ENCODE assay signal across 17 cellular contexts in genomic region chr3:13145826-13146642, GRCh38.
"Had no signal": no experiment of that assay in that cellular context is flagged by ENCODE, and none has a peak within 500 bp of the region (broad histone marks: within the 10 kb centered on the region; RNA-seq: fewer than 3 reads in every experiment).

No MANE protein-coding gene starts in this region.

- H3K9me3 ChIP-seq: colonic mucosa, prostate gland had no signal

- DNase-seq: activated CD4-positive, alpha-beta memory T cell treated with anti-CD3 and anti-CD28 coated beads for 36 hours; activated CD8-positive, alpha-beta memory T cell treated with anti-CD3 and anti-CD28 coated beads, Interleukin-2, amount 10 ng/mL, durations not matched to agents 7 days and 5 days; activated effector memory CD4-positive, alpha-beta T cell treated with Interleukin-2 at 50 U/mL for 16 hours; activated T-cell treated with anti-CD3 and anti-CD28 coated beads, Interleukin-2, amount 50 U/mL, for 24 hours; amniotic stem cell; caudate nucleus; colonic mucosa; mesenchymal stem cell; nucleus accumbens; stimulated activated CD4-positive, alpha-beta T cell treated with anti-CD3 and anti-CD28 coated beads, Interleukin-4, amount 100 ng/mL, for 24 hours; stimulated activated naive CD4-positive, alpha-beta T cell; trophoblast cell had no signal

- H3K36me3 ChIP-seq: colonic mucosa, esophagus muscularis mucosa, prostate gland had no signal

- H3K4me3 ChIP-seq: colonic mucosa, esophagus muscularis mucosa, hepatocyte, prostate gland had no signal

- H3K4me1 ChIP-seq: colonic mucosa, prostate gland had no signal

- ATAC-seq: activated CD8-positive, alpha-beta memory T cell treated with anti-CD3 and anti-CD28 coated beads, Interleukin-2, amount 10 ng/mL, durations not matched to agents 7 days and 5 days; left ventricle myocardium superior; natural killer cell treated with Interleukin-12 subunit alpha and Interleukin-12 subunit beta and Interleukin-15 and Interleukin-18, amount 100 ng/mL, for 72 hours had no signal

- H3K27me3 ChIP-seq: colonic mucosa, hepatocyte had no signal

- H3K27ac ChIP-seq: colonic mucosa, esophagus muscularis mucosa, hepatocyte, prostate gland had no signal
